8 cellular contexts compared by ENCODE assay signal in the genomic region with DNA sequence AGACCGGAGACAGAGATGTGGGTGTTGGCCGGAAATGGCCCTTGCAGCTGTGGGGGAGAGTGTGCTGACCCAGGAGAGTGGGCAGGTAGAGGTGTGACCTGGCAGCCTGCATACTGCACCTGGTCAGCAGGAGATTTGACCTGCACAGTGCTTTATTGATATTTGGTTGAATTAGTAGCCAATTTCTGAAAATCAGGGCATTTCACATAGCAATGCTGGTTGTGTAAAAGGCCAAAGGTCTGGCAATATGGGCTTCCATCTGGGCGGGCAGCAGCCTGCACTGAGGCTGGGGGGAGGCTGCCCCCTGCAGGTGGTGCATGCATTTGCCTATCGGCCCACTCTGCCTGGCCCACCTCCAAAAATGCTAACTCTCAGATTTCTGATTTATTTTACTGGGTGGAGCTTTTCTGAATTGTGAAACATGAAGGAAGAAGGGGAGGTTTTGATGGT. TPM values are rescaled to one million over a fixed set of nuclear protein-coding genes. Genes with fewer than 3 reads are reported as not detected.
DNase-seq lines count a peak whose midpoint lies in the region; ATAC-seq, FAIRE-seq and TF ChIP-seq lines count a peak whose summit lies in the region.

No MANE protein-coding gene starts in this region.

- TF ChIP-seq CTCF in Loucy (conservative IDR thresholded peaks at IDR 0.05; ENCODE audit: low read length), result peak; percentile 97
- peak; percentile 73 for TF ChIP-seq CTCF in kidney (IDR thresholded peaks at IDR 0.05; ENCODE audit: borderline replicate concordance, extremely low read depth, insufficient read depth)

- no peak overlapping the region for H3K27ac ChIP-seq in kidney (ENCODE audit: low read depth in 2 of 2, low read length in 2 of 2)

- ATAC-seq in HG02981 (IDR thresholded peaks at IDR 0.05; ENCODE audit: unreplicated experiment) (no peak), HG02642 (IDR thresholded peaks at IDR 0.05; ENCODE audit: poor library complexity, unreplicated experiment) (no peak)

- FAIRE-seq in kidney (lab: Jason Lieb, UNC), result no peak

- H3K79me2 ChIP-seq in Loucy (ENCODE audit: insufficient read depth, low read length), result no peaks in the 10 kb centered on the region

- no peak overlapping the region for H3K9ac ChIP-seq in Loucy (ENCODE audit: low read depth, low read length, poor library complexity, severe bottlenecking)
- no peak overlapping the region for H3K9ac ChIP-seq in adipocyte (ENCODE audit: low read length)
- H3K9ac ChIP-seq in kidney (ENCODE audit: low read length in 2 of 2), result no peak overlapping the region

- no peak overlapping the region for H3K4me2 ChIP-seq in Loucy (ENCODE audit: low read depth, low read length, poor library complexity, severe bottlenecking)

- H3K36me3 ChIP-seq in Loucy (ENCODE audit: insufficient read depth, low read length) (no peaks in the 10 kb centered on the region), adipocyte (ENCODE audit: control insufficient read depth, insufficient read depth, low read length, severe bottlenecking) (no peaks in the 10 kb centered on the region), kidney (ENCODE audit: control insufficient read depth in 1 of 2, insufficient read depth in 2 of 2, low read length in 2 of 2) (no peaks in the 10 kb centered on the region)

- H4K20me1 ChIP-seq in Loucy (ENCODE audit: insufficient read depth, low read length, poor library complexity, severe bottlenecking), result no peaks in the 10 kb centered on the region

- intact Hi-C loops in kidney (cut with DNase I), result no loop called here

- peaks cover 6% of the 10 kb centered on the region for H3K4me1 ChIP-seq in Loucy (ENCODE audit: insufficient read depth, low read length, poor library complexity, severe bottlenecking)
- H3K4me1 ChIP-seq in adipocyte (ENCODE audit: control insufficient read depth, insufficient read depth, low read length), result peaks cover 3% of the 10 kb centered on the region
- no peaks in the 10 kb centered on the region for H3K4me1 ChIP-seq in kidney (ENCODE audit: control insufficient read depth in 1 of 2, insufficient read depth in 1 of 2, low read depth in 1 of 2, low read length in 2 of 2)

- no peak overlapping the region for H2AFZ ChIP-seq in Loucy (ENCODE audit: low read length)

- H3K9me3 ChIP-seq in Loucy (ENCODE audit: insufficient read depth, low read depth, low read length) (peaks cover 19% of the 10 kb centered on the region; the same call in 1 of the 2 replicates), adipocyte (ENCODE audit: control insufficient read depth, low read length) (peaks cover 28% of the 10 kb centered on the region), kidney (ENCODE audit: control insufficient read depth in 1 of 2, low read length in 2 of 2) (no peaks in the 10 kb centered on the region)

- H3K4me3 ChIP-seq in Loucy (ENCODE audit: low read length, poor library complexity, severe bottlenecking) (no peak overlapping the region), adipocyte (ENCODE audit: low read length) (no peak overlapping the region), kidney (ENCODE audit: low read length in 2 of 2) (no peak overlapping the region)

- no peaks in the 10 kb centered on the region for H3F3A ChIP-seq in Loucy (ENCODE audit: low read depth)

- DNase-seq in NCI-H2196 (lab: John Stamatoyannopoulos, UW; ENCODE audit: unreplicated experiment), result peak; percentile 40
- DNase-seq in NCI-H2196 treated with DMSO at 0.1 percent for 48 hours (lab: John Stamatoyannopoulos, UW; ENCODE audit: unreplicated experiment), result no peak
- peak; percentile 26 for DNase-seq in adipocyte (ENCODE audit: low read depth)
- DNase-seq in kidney, result no peak
- no peak for DNase-seq in ureter (ENCODE audit: low spot score)

- no peaks in the 10 kb centered on the region for H3K27me3 ChIP-seq in Loucy (ENCODE audit: insufficient read depth, low read length, poor library complexity, severe bottlenecking)
- no peaks in the 10 kb centered on the region for H3K27me3 ChIP-seq in adipocyte (replicated peaks; ENCODE audit: control insufficient read depth, insufficient read depth, low read length)

- no peaks in the 10 kb centered on the region for H3K9me2 ChIP-seq in Loucy (replicated peaks; ENCODE audit: low read depth, low read length)

RNA-seq across cellular contexts. Expression of a gene that starts 9.4 kb away (rescaled TPM):
- 250 TPM for total RNA-seq in kidney
- polyA plus RNA-seq in kidney (ENCODE audit: insufficient read depth, low read depth, low replicate concordance), result 74.2 TPM
- 75.1 TPM for total RNA-seq in ureter

Comparison
In these comparisons a context has a peak if more than half of its experiments do, and no peak if none do; other contexts are left out.
1. DNase-seq: peak in NCI-H2196 (single experiment) and adipocyte (single experiment); none in NCI-H2196 treated with DMSO at 0.1 percent for 48 hours (single experiment), kidney (single experiment) and ureter (single experiment).